ENCODE assay signal across 1 cellular context in the genomic region with DNA sequence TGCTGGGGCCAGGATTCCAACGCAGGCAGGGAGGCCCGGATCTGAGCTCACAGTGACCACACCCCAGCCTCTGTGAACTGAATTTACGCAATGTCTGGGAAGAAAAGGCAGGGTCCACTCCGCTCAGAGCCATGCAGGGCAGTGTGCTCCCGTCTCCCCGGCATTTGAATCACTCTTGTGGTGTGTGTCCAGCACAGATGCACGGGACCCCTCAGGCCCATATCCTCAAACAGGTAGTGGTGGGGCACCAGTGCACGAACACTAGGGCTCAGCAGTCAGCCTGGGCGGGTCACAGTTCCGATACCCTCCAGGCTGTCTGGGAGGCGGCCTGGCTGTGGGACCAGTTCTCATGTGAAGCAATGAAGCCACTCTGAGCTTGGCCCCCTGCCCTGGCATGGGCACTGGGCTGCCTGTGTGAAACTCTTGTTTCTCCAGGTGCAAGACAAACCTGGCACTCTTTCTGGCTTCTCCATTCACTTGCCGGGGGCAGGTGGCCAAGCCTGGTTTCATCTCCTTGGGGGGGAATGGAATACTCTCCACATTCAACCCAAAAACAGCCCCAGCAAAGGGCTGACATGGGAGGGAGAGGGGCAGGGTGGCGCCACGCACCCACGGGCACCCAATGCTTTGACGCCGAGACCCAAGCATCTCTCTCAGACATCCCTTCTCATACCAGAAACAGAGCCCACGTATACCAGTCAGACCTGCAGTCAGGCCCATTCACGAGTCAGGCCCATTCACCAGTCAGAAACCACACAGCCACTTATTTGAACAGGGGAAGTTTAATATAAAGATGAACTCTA.
TF ChIP-seq lines count a peak whose summit lies in the region.

No MANE protein-coding gene starts in this region.

TF ChIP-seq in HepG2, 621 proteins besides CTCF, POLR2A, EP300 and RAD21 (continued from another document and continues in another):
- TF ChIP-seq, protein P1, sequence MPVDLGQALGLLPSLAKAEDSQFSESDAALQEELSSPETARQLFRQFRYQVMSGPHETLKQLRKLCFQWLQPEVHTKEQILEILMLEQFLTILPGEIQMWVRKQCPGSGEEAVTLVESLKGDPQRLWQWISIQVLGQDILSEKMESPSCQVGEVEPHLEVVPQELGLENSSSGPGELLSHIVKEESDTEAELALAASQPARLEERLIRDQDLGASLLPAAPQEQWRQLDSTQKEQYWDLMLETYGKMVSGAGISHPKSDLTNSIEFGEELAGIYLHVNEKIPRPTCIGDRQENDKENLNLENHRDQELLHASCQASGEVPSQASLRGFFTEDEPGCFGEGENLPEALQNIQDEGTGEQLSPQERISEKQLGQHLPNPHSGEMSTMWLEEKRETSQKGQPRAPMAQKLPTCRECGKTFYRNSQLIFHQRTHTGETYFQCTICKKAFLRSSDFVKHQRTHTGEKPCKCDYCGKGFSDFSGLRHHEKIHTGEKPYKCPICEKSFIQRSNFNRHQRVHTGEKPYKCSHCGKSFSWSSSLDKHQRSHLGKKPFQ (CRISPR knock-in tag; IDR thresholded peaks at IDR 0.05; ENCODE audit: insufficient replicate concordance), result no peak
- TF ChIP-seq, protein P2, sequence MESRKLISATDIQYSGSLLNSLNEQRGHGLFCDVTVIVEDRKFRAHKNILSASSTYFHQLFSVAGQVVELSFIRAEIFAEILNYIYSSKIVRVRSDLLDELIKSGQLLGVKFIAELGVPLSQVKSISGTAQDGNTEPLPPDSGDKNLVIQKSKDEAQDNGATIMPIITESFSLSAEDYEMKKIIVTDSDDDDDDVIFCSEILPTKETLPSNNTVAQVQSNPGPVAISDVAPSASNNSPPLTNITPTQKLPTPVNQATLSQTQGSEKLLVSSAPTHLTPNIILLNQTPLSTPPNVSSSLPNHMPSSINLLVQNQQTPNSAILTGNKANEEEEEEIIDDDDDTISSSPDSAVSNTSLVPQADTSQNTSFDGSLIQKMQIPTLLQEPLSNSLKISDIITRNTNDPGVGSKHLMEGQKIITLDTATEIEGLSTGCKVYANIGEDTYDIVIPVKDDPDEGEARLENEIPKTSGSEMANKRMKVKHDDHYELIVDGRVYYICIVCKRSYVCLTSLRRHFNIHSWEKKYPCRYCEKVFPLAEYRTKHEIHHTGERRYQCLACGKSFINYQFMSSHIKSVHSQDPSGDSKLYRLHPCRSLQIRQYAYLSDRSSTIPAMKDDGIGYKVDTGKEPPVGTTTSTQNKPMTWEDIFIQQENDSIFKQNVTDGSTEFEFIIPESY (CRISPR knock-in tag; IDR thresholded peaks at IDR 0.05), result no peak; the same call in 1 of the 2 replicates
- TF ChIP-seq JARID2 (CRISPR knock-in tag; IDR thresholded peaks at IDR 0.05; ENCODE audit: insufficient replicate concordance) (no peak), DMAP1 (CRISPR knock-in tag; IDR thresholded peaks at IDR 0.05) (no peak), UBTF (CRISPR knock-in tag; IDR thresholded peaks at IDR 0.05) (peak; percentile 55), ZFP36 (IDR thresholded peaks at IDR 0.05; ENCODE audit: borderline replicate concordance, low read depth, low read length, partially characterized antibody) (no peak), ZNF101 (CRISPR knock-in tag; IDR thresholded peaks at IDR 0.05; ENCODE audit: borderline replicate concordance, low read depth) (no peak), ERF (CRISPR knock-in tag; IDR thresholded peaks at IDR 0.05) (no peak; the same call in 1 of the 2 replicates), ZNF788 (CRISPR knock-in tag; IDR thresholded peaks at IDR 0.05; ENCODE audit: borderline replicate concordance) (no peak; the same call in 1 of the 2 replicates), EZH2 (conservative IDR thresholded peaks at IDR 0.05; ENCODE audit: low read depth, low read length) (no peak), ZNF543 (CRISPR knock-in tag; IDR thresholded peaks at IDR 0.05) (no peak), BRD4 (CRISPR knock-in tag; IDR thresholded peaks at IDR 0.05) (no peak), ZFP37 (CRISPR knock-in tag; IDR thresholded peaks at IDR 0.05; ENCODE audit: borderline replicate concordance) (no peak), ZUFSP (CRISPR knock-in tag; IDR thresholded peaks at IDR 0.05; ENCODE audit: borderline replicate concordance) (no peak), ELF1 (CRISPR knock-in tag; IDR thresholded peaks at IDR 0.05) (peak; percentile 33; the same call in 1 of the 2 replicates), MTF2 (CRISPR knock-in tag; IDR thresholded peaks at IDR 0.05; ENCODE audit: borderline replicate concordance) (no peak), ZMAT3 (CRISPR knock-in tag; conservative IDR thresholded peaks at IDR 0.05) (no peak), SUZ12 (IDR thresholded peaks at IDR 0.05; ENCODE audit: low read depth, low read length) (no peak), ZNF781 (CRISPR knock-in tag; IDR thresholded peaks at IDR 0.05; ENCODE audit: borderline replicate concordance, not compliant biosample characterization) (no peak), DPF2 (CRISPR knock-in tag; IDR thresholded peaks at IDR 0.05; ENCODE audit: borderline replicate concordance, low read depth) (no peak), CHCHD3 (CRISPR knock-in tag; IDR thresholded peaks at IDR 0.05) (no peak), IRF2 (CRISPR knock-in tag; IDR thresholded peaks at IDR 0.05) (no peak)
- TF ChIP-seq, protein P3, sequence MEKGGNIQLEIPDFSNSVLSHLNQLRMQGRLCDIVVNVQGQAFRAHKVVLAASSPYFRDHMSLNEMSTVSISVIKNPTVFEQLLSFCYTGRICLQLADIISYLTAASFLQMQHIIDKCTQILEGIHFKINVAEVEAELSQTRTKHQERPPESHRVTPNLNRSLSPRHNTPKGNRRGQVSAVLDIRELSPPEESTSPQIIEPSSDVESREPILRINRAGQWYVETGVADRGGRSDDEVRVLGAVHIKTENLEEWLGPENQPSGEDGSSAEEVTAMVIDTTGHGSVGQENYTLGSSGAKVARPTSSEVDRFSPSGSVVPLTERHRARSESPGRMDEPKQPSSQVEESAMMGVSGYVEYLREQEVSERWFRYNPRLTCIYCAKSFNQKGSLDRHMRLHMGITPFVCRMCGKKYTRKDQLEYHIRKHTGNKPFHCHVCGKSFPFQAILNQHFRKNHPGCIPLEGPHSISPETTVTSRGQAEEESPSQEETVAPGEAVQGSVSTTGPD (CRISPR knock-in tag; IDR thresholded peaks at IDR 0.05), result no peak
- TF ChIP-seq, protein P4, sequence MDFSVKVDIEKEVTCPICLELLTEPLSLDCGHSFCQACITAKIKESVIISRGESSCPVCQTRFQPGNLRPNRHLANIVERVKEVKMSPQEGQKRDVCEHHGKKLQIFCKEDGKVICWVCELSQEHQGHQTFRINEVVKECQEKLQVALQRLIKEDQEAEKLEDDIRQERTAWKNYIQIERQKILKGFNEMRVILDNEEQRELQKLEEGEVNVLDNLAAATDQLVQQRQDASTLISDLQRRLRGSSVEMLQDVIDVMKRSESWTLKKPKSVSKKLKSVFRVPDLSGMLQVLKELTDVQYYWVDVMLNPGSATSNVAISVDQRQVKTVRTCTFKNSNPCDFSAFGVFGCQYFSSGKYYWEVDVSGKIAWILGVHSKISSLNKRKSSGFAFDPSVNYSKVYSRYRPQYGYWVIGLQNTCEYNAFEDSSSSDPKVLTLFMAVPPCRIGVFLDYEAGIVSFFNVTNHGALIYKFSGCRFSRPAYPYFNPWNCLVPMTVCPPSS (IDR thresholded peaks at IDR 0.05), result no peak
- TF ChIP-seq, protein P5, sequence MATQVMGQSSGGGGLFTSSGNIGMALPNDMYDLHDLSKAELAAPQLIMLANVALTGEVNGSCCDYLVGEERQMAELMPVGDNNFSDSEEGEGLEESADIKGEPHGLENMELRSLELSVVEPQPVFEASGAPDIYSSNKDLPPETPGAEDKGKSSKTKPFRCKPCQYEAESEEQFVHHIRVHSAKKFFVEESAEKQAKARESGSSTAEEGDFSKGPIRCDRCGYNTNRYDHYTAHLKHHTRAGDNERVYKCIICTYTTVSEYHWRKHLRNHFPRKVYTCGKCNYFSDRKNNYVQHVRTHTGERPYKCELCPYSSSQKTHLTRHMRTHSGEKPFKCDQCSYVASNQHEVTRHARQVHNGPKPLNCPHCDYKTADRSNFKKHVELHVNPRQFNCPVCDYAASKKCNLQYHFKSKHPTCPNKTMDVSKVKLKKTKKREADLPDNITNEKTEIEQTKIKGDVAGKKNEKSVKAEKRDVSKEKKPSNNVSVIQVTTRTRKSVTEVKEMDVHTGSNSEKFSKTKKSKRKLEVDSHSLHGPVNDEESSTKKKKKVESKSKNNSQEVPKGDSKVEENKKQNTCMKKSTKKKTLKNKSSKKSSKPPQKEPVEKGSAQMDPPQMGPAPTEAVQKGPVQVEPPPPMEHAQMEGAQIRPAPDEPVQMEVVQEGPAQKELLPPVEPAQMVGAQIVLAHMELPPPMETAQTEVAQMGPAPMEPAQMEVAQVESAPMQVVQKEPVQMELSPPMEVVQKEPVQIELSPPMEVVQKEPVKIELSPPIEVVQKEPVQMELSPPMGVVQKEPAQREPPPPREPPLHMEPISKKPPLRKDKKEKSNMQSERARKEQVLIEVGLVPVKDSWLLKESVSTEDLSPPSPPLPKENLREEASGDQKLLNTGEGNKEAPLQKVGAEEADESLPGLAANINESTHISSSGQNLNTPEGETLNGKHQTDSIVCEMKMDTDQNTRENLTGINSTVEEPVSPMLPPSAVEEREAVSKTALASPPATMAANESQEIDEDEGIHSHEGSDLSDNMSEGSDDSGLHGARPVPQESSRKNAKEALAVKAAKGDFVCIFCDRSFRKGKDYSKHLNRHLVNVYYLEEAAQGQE (IDR thresholded peaks at IDR 0.05; ENCODE audit: borderline replicate concordance in 1 of 2, low read depth in 1 of 2, low read length in 2 of 2), result no peak
- TF ChIP-seq, protein P6, sequence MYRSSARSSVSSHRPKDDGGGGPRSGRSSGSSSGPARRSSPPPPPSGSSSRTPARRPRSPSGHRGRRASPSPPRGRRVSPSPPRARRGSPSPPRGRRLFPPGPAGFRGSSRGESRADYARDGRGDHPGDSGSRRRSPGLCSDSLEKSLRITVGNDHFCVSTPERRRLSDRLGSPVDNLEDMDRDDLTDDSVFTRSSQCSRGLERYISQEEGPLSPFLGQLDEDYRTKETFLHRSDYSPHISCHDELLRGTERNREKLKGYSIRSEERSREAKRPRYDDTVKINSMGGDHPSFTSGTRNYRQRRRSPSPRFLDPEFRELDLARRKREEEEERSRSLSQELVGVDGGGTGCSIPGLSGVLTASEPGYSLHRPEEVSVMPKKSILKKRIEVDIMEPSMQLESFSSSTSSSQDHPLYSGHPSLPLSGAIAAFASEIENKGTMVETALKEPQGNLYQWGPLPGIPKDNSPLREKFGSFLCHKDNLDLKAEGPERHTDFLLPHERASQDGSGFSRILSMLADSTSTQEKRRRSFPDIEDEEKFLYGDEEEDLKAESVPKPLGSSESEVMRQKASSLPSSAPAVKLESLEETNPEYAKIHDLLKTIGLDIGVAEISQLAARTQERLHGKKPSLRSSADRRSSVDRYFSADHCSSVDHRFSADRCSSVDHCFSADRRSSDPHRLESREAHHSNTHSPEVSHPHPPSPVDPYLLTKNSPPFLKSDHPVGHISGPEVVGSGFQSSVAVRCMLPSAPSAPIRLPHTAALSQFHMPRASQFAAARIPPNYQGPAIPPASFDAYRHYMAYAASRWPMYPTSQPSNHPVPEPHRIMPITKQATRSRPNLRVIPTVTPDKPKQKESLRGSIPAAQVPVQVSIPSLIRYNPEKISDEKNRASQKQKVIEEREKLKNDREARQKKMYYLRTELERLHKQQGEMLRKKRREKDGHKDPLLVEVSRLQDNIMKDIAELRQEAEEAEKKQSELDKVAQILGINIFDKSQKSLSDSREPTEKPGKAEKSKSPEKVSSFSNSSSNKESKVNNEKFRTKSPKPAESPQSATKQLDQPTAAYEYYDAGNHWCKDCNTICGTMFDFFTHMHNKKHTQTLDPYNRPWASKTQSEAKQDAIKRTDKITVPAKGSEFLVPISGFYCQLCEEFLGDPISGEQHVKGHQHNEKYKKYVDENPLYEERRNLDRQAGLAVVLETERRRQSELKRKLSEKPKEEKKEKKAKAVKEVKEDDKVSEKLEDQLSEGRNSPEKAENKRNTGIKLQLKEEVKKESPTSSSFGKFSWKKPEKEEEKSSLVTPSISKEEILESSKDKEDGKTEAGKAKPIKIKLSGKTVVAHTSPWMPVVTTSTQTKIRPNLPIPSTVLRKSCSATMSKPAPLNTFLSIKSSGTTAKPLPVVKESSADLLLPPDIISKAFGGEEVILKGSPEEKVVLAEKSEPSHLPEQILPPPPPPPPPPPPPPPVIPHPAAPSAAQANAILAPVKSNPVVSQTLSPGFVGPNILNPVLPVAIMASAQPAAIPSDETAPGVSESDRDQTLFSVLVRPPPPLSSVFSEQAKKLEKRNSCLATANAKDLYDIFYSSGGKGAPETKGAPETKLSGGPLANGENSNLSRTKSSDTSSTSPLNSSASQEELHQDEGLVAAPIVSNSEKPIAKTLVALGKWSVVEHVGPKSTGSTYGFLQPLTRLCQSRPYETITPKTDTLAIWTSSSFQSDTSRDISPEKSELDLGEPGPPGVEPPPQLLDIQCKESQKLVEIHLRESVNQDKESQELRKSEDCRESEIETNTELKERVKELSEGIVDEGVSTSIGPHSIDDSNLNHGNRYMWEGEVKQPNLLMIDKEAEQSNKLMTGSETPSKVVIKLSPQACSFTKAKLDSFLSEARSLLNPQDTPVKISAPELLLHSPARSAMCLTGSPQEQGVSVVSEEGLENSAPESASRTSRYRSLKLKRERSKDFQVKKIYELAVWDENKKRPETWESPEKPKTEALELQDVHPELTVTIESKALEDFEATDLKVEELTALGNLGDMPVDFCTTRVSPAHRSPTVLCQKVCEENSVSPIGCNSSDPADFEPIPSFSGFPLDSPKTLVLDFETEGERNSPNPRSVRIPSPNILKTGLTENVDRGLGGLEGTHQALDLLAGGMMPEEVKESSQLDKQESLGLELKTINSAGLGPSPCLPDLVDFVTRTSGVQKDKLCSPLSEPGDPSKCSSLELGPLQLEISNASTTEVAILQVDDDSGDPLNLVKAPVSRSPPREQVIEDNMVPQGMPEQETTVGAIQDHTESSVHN (CRISPR knock-in tag; IDR thresholded peaks at IDR 0.05), result 0 out of 2 replicates have a peak, but pooled peaks have one; percentile 23
